Comparison of ENCODE assay signal across 15 cellular contexts in genomic region chr9:87854563-87854962, GRCh38. TPM values are rescaled to one million over a fixed set of nuclear protein-coding genes. Genes with fewer than 3 reads are reported as not detected.
DNase-seq lines count a peak whose midpoint lies in the region; TF ChIP-seq lines count a peak whose summit lies in the region.
"Had no signal": no experiment of that assay in that cellular context is flagged by ENCODE, and none has a peak within 500 bp of the region (broad histone marks: within the 10 kb centered on the region; RNA-seq: fewer than 3 reads in every experiment).

No MANE protein-coding gene starts in this region.

- H3K9ac ChIP-seq in endodermal cell (ENCODE audit: extremely low read depth, low read length, poor library complexity, severe bottlenecking), result no peak overlapping the region

- TF ChIP-seq CTCF in endodermal cell (conservative IDR thresholded peaks at IDR 0.05) (no peak), nephron progenitor cell (IDR thresholded peaks at IDR 0.05) (no peak), sigmoid colon (IDR thresholded peaks at IDR 0.05) (no peak)

- H3K36me3 Mint-ChIP-seq in endodermal cell (ENCODE audit: low read depth) (no peaks in the 10 kb centered on the region), nephron progenitor cell (ENCODE audit: low read depth) (no peaks in the 10 kb centered on the region)
- H3K36me3 Mint-ChIP-seq: CD4-positive, alpha-beta memory T cell had no signal

- H3K27me3 Mint-ChIP-seq in endodermal cell (ENCODE audit: insufficient read depth) (peaks cover 2% of the 10 kb centered on the region), nephron progenitor cell (ENCODE audit: low read depth, poor library complexity) (peaks cover 3% of the 10 kb centered on the region)

- peaks cover 32% of the 10 kb centered on the region for H3K9me3 Mint-ChIP-seq in endodermal cell
- H3K9me3 Mint-ChIP-seq in nephron progenitor cell, result peaks cover 24% of the 10 kb centered on the region

- H3K27ac ChIP-seq in endodermal cell (ENCODE audit: low read depth, low read length) (no peak overlapping the region), sigmoid colon (no peak overlapping the region)
- H3K27ac ChIP-seq: A549, C4-2B had no signal

- H3K27me3 ChIP-seq in endodermal cell (ENCODE audit: control insufficient read depth, insufficient read depth, low read length, poor library complexity, severe bottlenecking) (no peaks in the 10 kb centered on the region), sigmoid colon (no peaks in the 10 kb centered on the region)
- H3K27me3 ChIP-seq: BE2C had no signal

- H3K4me1 Mint-ChIP-seq in endodermal cell (peaks cover 7% of the 10 kb centered on the region), nephron progenitor cell (peaks cover 6% of the 10 kb centered on the region)
- H3K4me1 Mint-ChIP-seq: CD4-positive, alpha-beta memory T cell had no signal

- intact Hi-C loops in sigmoid colon (cut with DNase I), result no loop called here

- TF ChIP-seq EP300 in sigmoid colon (IDR thresholded peaks at IDR 0.05), result no peak

- H3K36me3 ChIP-seq in endodermal cell (ENCODE audit: control insufficient read depth, insufficient read depth, low read length), result no peaks in the 10 kb centered on the region
- no peaks in the 10 kb centered on the region for H3K36me3 ChIP-seq in sigmoid colon
- H3K36me3 ChIP-seq: BE2C, HAP-1 had no signal

- H3K4me3 Mint-ChIP-seq in endodermal cell, result no peak overlapping the region
- no peak overlapping the region for H3K4me3 Mint-ChIP-seq in nephron progenitor cell
- H3K4me3 Mint-ChIP-seq: CD4-positive, alpha-beta memory T cell had no signal

- H3K4me3 ChIP-seq in endodermal cell (ENCODE audit: low read length), result no peak overlapping the region
- H3K4me3 ChIP-seq in sigmoid colon, result no peak overlapping the region
- H3K4me3 ChIP-seq: A549, HAP-1 had no signal

- TF ChIP-seq POLR2A in sigmoid colon (IDR thresholded peaks at IDR 0.05), result no peak

- WGBS in endodermal cell (ENCODE audit: insufficient coverage in 1 of 2, insufficient read length in 1 of 2), 2 experiments, result 86% methylated on average over 5 of the region's 5 CpGs; no CpG with 5 or more reads in 1 of the 2 experiments
- 25 to 65% methylated on average over 5 of the region's 5 CpGs for WGBS in sigmoid colon, 2 donors

- H3K4me1 ChIP-seq in endodermal cell (ENCODE audit: control insufficient read depth, insufficient read depth, low read length) (no peaks in the 10 kb centered on the region), sigmoid colon (no peaks in the 10 kb centered on the region)
- H3K4me1 ChIP-seq: BE2C, HAP-1 had no signal

- peak; percentile 84 for DNase-seq in DMS 273 (lab: John Stamatoyannopoulos, UW; ENCODE audit: unreplicated experiment)
- peak; percentile 78 for DNase-seq in DMS 273 treated with DMSO at 0.1 percent for 48 hours (lab: John Stamatoyannopoulos, UW)
- peak; percentile 8 for DNase-seq in endodermal cell
- DNase-seq in middle frontal gyrus (ENCODE audit: extremely low spot score, low spot score), result peak; percentile 5
- no peak for DNase-seq in stimulated activated CD4-positive, alpha-beta T cell treated with anti-CD3 and anti-CD28 coated beads, Interleukin-4, amount 100 ng/mL, for 1 hour
- no peak for DNase-seq in nephron progenitor cell
- DNase-seq in sigmoid colon, result no peak
- DNase-seq: BE2C; CD4-positive, alpha-beta memory T cell; DMS53; GF-D8 had no signal

- H3K27ac Mint-ChIP-seq in endodermal cell (no peak overlapping the region), nephron progenitor cell (no peak overlapping the region)
- H3K27ac Mint-ChIP-seq: CD4-positive, alpha-beta memory T cell had no signal

- H3K9me3 ChIP-seq in endodermal cell (ENCODE audit: control insufficient read depth, low read length), result no peaks in the 10 kb centered on the region
- H3K9me3 ChIP-seq in sigmoid colon, result no peaks in the 10 kb centered on the region
- H3K9me3 ChIP-seq: A549, BE2C, HAP-1 had no signal

RNA-seq across cellular contexts. Expression of gene SPATA31E1, which starts 28.1 kb away (rescaled TPM):
- total RNA-seq in endodermal cell (not detected), sigmoid colon (not detected)
- polyA plus RNA-seq in endodermal cell (2013, experiment 1 of 2), result not detected
- not detected for polyA plus RNA-seq in endodermal cell (2013, experiment 2 of 2)
- polyA plus RNA-seq in sigmoid colon, result under 1 TPM in 1 of 3 donors, not detected in 2; 0.01 TPM
- total RNA-seq: CD4-positive, alpha-beta memory T cell; HT-29 had no signal
- polyA plus RNA-seq: A549; CD4-positive, alpha-beta memory T cell had no signal

Comparison
In these comparisons a context has a peak if more than half of its experiments do, and no peak if none do; other contexts are left out.
1. DNase-seq: peak in DMS 273 (single experiment), DMS 273 treated with DMSO at 0.1 percent for 48 hours (single experiment), endodermal cell (single experiment) and middle frontal gyrus (single experiment); none in stimulated activated CD4-positive, alpha-beta T cell treated with anti-CD3 and anti-CD28 coated beads, Interleukin-4, amount 100 ng/mL, for 1 hour (single experiment), nephron progenitor cell (single experiment) and sigmoid colon (single experiment).